Comparison of ENCODE assay signal across 16 cellular contexts in genomic region chr7:91230100-91230499, GRCh38. TPM values are rescaled to one million over a fixed set of nuclear protein-coding genes. Genes with fewer than 3 reads are reported as not detected.
DNase-seq lines count a peak whose midpoint lies in the region; ATAC-seq and TF ChIP-seq lines count a peak whose summit lies in the region.
"Had no signal": no experiment of that assay in that cellular context is flagged by ENCODE, and none has a peak within 500 bp of the region (broad histone marks: within the 10 kb centered on the region; RNA-seq: fewer than 3 reads in every experiment).

No MANE protein-coding gene starts in this region.

- H3K27me3 ChIP-seq in SK-N-SH (ENCODE audit: insufficient read depth) (no peaks in the 10 kb centered on the region), IMR-90 (ENCODE audit: control insufficient read depth, insufficient read depth, low read length) (no peaks in the 10 kb centered on the region), lung (ENCODE audit: control insufficient read depth, insufficient read depth) (no peaks in the 10 kb centered on the region)
- H3K27me3 ChIP-seq: BLaER1 treated with 17β-estradiol and CSF1 and Interleukin-3, amounts not matched to agents 10 nM and 100 nM had no signal

- TF ChIP-seq CTCF in SK-N-SH (IDR thresholded peaks at IDR 0.05), result no peak
- no peak for TF ChIP-seq CTCF in IMR-90 (conservative IDR thresholded peaks at IDR 0.05; ENCODE audit: low read depth, low read length)
- TF ChIP-seq CTCF in lung (IDR thresholded peaks at IDR 0.05; ENCODE audit: control extremely low read depth, extremely low read depth), result no peak

- peak overlapping the region; percentile 37; the same call in 1 of the 2 replicates for H2BK20ac ChIP-seq in IMR-90 (ENCODE audit: low read depth, low read length)

- H3K18ac ChIP-seq in IMR-90 (ENCODE audit: low read depth, low read length), result no peak overlapping the region

- peaks cover 3 to 21% of the 10 kb centered on the region in 2 experiments; a peak in 2 of 4 replicates for H3K4me1 ChIP-seq in SK-N-SH (ENCODE audit: control insufficient read depth in 1 of 2, insufficient read depth in 2 of 2, low read depth in 1 of 2, low read length in 1 of 2)
- H3K4me1 ChIP-seq in IMR-90 (ENCODE audit: control insufficient read depth, insufficient read depth, low read length), result peaks cover 8% of the 10 kb centered on the region
- peaks cover 0 to 3% of the 10 kb centered on the region in 2 donors for H3K4me1 ChIP-seq in lung (ENCODE audit: control insufficient read depth in 2 of 2, insufficient read depth in 2 of 2, low read length in 2 of 2)
- H3K4me1 ChIP-seq: A549; BLaER1 treated with 17β-estradiol and CSF1 and Interleukin-3, amounts not matched to agents 10 nM and 100 nM; Caco-2 had no signal

- in situ Hi-C loops in IMR-90 (cut with MboI; ENCODE audit: low sequenced_read_pairs), result no loop called here

- no peak overlapping the region for H2BK15ac ChIP-seq in IMR-90 (ENCODE audit: low read depth, low read length)

- H2AK9ac ChIP-seq in IMR-90 (replicated peaks; ENCODE audit: low read depth, low read length, poor library complexity), result no peak overlapping the region

- H3K79me2 ChIP-seq in SK-N-SH (ENCODE audit: insufficient read depth), result no peaks in the 10 kb centered on the region

- intact Hi-C loops in IMR-90 (cut with micrococcal nuclease), result no loop called here

- no TSS peak for BruUV-seq in IMR-90 (replicated peaks; lab: Mats Ljungman, UMichigan)

- no peak overlapping the region for H4K8ac ChIP-seq in IMR-90 (ENCODE audit: low read depth in 2 of 2, low read length in 2 of 2)

- H4K20me1 ChIP-seq in SK-N-SH (ENCODE audit: insufficient read depth) (no peaks in the 10 kb centered on the region), IMR-90 (ENCODE audit: insufficient read depth, low read length) (no peaks in the 10 kb centered on the region; the same call in 1 of the 2 replicates)
- H4K20me1 ChIP-seq: BLaER1 treated with 17β-estradiol and CSF1 and Interleukin-3, amounts not matched to agents 10 nM and 100 nM had no signal

- TF ChIP-seq RAD21 in SK-N-SH (IDR thresholded peaks at IDR 0.05; ENCODE audit: low read length) (no peak), IMR-90 (IDR thresholded peaks at IDR 0.05; ENCODE audit: low read length) (no peak)

- no peak overlapping the region for H2BK120ac ChIP-seq in IMR-90 (ENCODE audit: low read depth, low read length)

- no peak overlapping the region for H3K23ac ChIP-seq in IMR-90 (ENCODE audit: low read depth, low read length)

- ATAC-seq in SK-N-SH treated with all-trans-retinoic acid at 6 μM for 48 hours, result no peak
- ATAC-seq in IMR-90 (ENCODE audit: low read depth), result no peak
- ATAC-seq in lung (ENCODE audit: insufficient read depth, low FRiP score), result peak; percentile 11
- ATAC-seq in GM21576 (IDR thresholded peaks at IDR 0.05; ENCODE audit: unreplicated experiment), result no peak
- ATAC-seq: A549; CD8-positive, alpha-beta T cell had no signal

- no peak overlapping the region for H3K4me3 ChIP-seq in SK-N-SH (ENCODE audit: low read depth in 2 of 2, low read length in 1 of 2)
- no peak overlapping the region for H3K4me3 ChIP-seq in IMR-90 (ENCODE audit: insufficient read depth, low read depth, low read length)
- no peak overlapping the region for H3K4me3 ChIP-seq in lung
- H3K4me3 ChIP-seq: A549; BLaER1 treated with 17β-estradiol and CSF1 and Interleukin-3, amounts not matched to agents 10 nM and 100 nM had no signal

- no peak overlapping the region for H3K4ac ChIP-seq in IMR-90 (ENCODE audit: low read depth, low read length)

- H3K56ac ChIP-seq in IMR-90 (ENCODE audit: extremely low read depth, insufficient read depth, low read length), result no peak overlapping the region

- TF ChIP-seq EP300 in SK-N-SH (IDR thresholded peaks at IDR 0.05; ENCODE audit: borderline replicate concordance in 1 of 2, low read depth in 1 of 2, low read length in 1 of 2), result no peak

- TF ChIP-seq POLR2A in IMR-90 (IDR thresholded peaks at IDR 0.05; ENCODE audit: low read depth, low read length), result no peak

- H4K91ac ChIP-seq in IMR-90 (ENCODE audit: insufficient read depth, low read depth, low read length), result no peak overlapping the region

- no peak overlapping the region for H4K5ac ChIP-seq in IMR-90 (ENCODE audit: low read depth, low read length)

- 62% methylated on average over 2 of the region's 2 CpGs for WGBS in SK-N-SH (ENCODE audit: low lambda C conversion rate)
- no CpG with 5 or more reads among the region's 2 CpGs for WGBS in IMR-90 (ENCODE audit: extremely low coverage in 2 of 2, insufficient read length in 1 of 2), 2 experiments
- 81 to 84% methylated on average over 2 of the region's 2 CpGs for whole genome bisulfite sequencing in lung, 2 donors

- H3K14ac ChIP-seq in IMR-90 (replicated peaks; ENCODE audit: low read depth, low read length), result no peak overlapping the region

- H3K36me3 ChIP-seq in SK-N-SH (replicated peaks in 1 of 2; ENCODE audit: control insufficient read depth in 1 of 2, insufficient read depth in 2 of 2, low read length in 1 of 2), result no peaks in the 10 kb centered on the region
- H3K36me3 ChIP-seq in IMR-90 (ENCODE audit: control insufficient read depth, insufficient read depth, low read length), result no peaks in the 10 kb centered on the region
- H3K36me3 ChIP-seq in lung (ENCODE audit: control insufficient read depth in 2 of 2, insufficient read depth in 2 of 2, low read length in 2 of 2), result no peaks in the 10 kb centered on the region
- H3K36me3 ChIP-seq: BLaER1 treated with 17β-estradiol and CSF1 and Interleukin-3, amounts not matched to agents 10 nM and 100 nM had no signal

- H3K9me2 ChIP-seq in SK-N-SH, result no peaks in the 10 kb centered on the region

- CTCF ChIA-PET in SK-N-SH (lab: Yijun Ruan, JAX) (interaction anchor here (1.1 to 1.7 kb wide), 2 partner anchors 28 to 650 kb away, joined by 3 read pairs; partner anchors contain the start of gene MTERF1), IMR-90 (lab: Yijun Ruan, JAX) (no interaction called here)

- dilution Hi-C loops in IMR-90 (cut with HindIII; ENCODE audit: low sequenced_read_pairs, unreplicated experiment), result no loop called here

- H3K9me3 ChIP-seq in SK-N-SH (no peaks in the 10 kb centered on the region), IMR-90 (ENCODE audit: control insufficient read depth, insufficient read depth, low read length) (peaks cover 4% of the 10 kb centered on the region; the same call in 1 of the 2 replicates), lung (ENCODE audit: control insufficient read depth in 2 of 2, insufficient read depth in 1 of 2, low read length in 1 of 2) (peaks cover 0 to 1% of the 10 kb centered on the region in 2 donors)
- H3K9me3 ChIP-seq: A549; BLaER1 treated with 17β-estradiol and CSF1 and Interleukin-3, amounts not matched to agents 10 nM and 100 nM; Caco-2 had no signal

- POLR2A ChIA-PET in SK-N-SH (lab: Yijun Ruan, JAX), result no interaction called here
- POLR2A ChIA-PET in IMR-90 (lab: Charles Lee; ENCODE audit: unreplicated experiment), result no interaction called here

- no peaks in the 10 kb centered on the region for H3K79me1 ChIP-seq in IMR-90 (ENCODE audit: low read depth in 1 of 2, low read length in 2 of 2)

- H3K27ac ChIP-seq in SK-N-SH (ENCODE audit: low read depth in 2 of 2, low read length in 1 of 2), result no peak overlapping the region
- H3K27ac ChIP-seq in IMR-90 (ENCODE audit: insufficient read depth, low read length), result no peak overlapping the region
- no peak overlapping the region for H3K27ac ChIP-seq in lung (ENCODE audit: low read depth in 1 of 2, low read length in 1 of 2)
- H3K27ac ChIP-seq: 22Rv1; A549; BLaER1 treated with 17β-estradiol and CSF1 and Interleukin-3, amounts not matched to agents 10 nM and 100 nM; C4-2B had no signal

- no peak for DNase-seq in SK-N-SH
- no peak for DNase-seq in IMR-90
- no peak for DNase-seq in lung (ENCODE audit: low spot score)
- DNase-seq: AML-193; Caco-2; Calu3; CD4-positive, alpha-beta T cell; CD8-positive, alpha-beta T cell; DMS79 treated with DMSO at 0.1 percent for 48 hours; GF-D8 had no signal

- H2AK5ac ChIP-seq in IMR-90 (ENCODE audit: low read depth, low read length), result no peak overlapping the region; the same call in 1 of the 2 replicates

- H2AFZ ChIP-seq in SK-N-SH (ENCODE audit: low read depth), result no peak overlapping the region
- no peak overlapping the region for H2AFZ ChIP-seq in IMR-90 (replicated peaks; ENCODE audit: low read length, poor library complexity)

- H3K4me2 ChIP-seq in SK-N-SH (no peak overlapping the region), IMR-90 (ENCODE audit: low read depth, low read length) (no peak overlapping the region)
- H3K4me2 ChIP-seq: A549; BLaER1 treated with 17β-estradiol and CSF1 and Interleukin-3, amounts not matched to agents 10 nM and 100 nM had no signal

- H3K9ac ChIP-seq in SK-N-SH, result no peak overlapping the region
- H3K9ac ChIP-seq in IMR-90 (ENCODE audit: low read depth, low read length), result no peak overlapping the region
- H3K9ac ChIP-seq: BLaER1 treated with 17β-estradiol and CSF1 and Interleukin-3, amounts not matched to agents 10 nM and 100 nM had no signal

- H2BK5ac ChIP-seq in IMR-90 (ENCODE audit: low read depth, low read length, poor library complexity, severe bottlenecking), result no peak overlapping the region

- peaks cover 3% of the 10 kb centered on the region; the same call in 1 of the 2 replicates for H3K9me1 ChIP-seq in IMR-90 (ENCODE audit: insufficient read depth, low read length)

- peaks cover 4% of the 10 kb centered on the region for H3F3A ChIP-seq in SK-N-SH (replicated peaks; ENCODE audit: insufficient read depth)

TF ChIP-seq in SK-N-SH treated with all-trans-retinoic acid at 6 μM for 48 hours, 23 proteins besides CTCF, POLR2A, EP300 and RAD21:
- TF ChIP-seq RARB (CRISPR knock-in tag; IDR thresholded peaks at IDR 0.05) (no peak), BACH2 (CRISPR knock-in tag; IDR thresholded peaks at IDR 0.05; ENCODE audit: borderline replicate concordance) (0 out of 2 replicates have a peak, but pooled peaks have one; percentile 33)

TF ChIP-seq in SK-N-SH, 30 proteins besides CTCF, POLR2A, EP300 and RAD21 (continues in another document):
- TF ChIP-seq GABPA (IDR thresholded peaks at IDR 0.05; ENCODE audit: low read depth), result no peak

TF ChIP-seq in IMR-90, 13 proteins besides CTCF, POLR2A, EP300 and RAD21 (continues in another document):
- no peak for TF ChIP-seq USF2 (IDR thresholded peaks at IDR 0.05; ENCODE audit: low read depth, low read length)

RNA-seq across cellular contexts. Expression of gene FZD1, which starts 34.1 kb away (rescaled TPM):
- polyA plus RNA-seq in SK-N-SH (2012; rRNA removed), result 3.3 and 3.8 TPM in 2 replicates
- 2.3 and 3.5 TPM in 2 replicates for polyA plus RNA-seq in SK-N-SH (2012; cell fraction: cytosol; rRNA removed)
- polyA plus RNA-seq in SK-N-SH (2012; cell fraction: nucleus; rRNA removed), result 1.8 and 2.4 TPM in 2 replicates
- 3.6 and 4.4 TPM in 2 replicates for total RNA-seq in IMR-90 (2012; rRNA removed)
- polyA plus RNA-seq in IMR-90 (2012; rRNA removed), result 6.5 and 6.8 TPM in 2 replicates
- 3.0 and 9.1 TPM in 2 replicates for polyA plus RNA-seq in IMR-90 (2012; cell fraction: cytosol; rRNA removed)
- polyA plus RNA-seq in IMR-90 (2012; cell fraction: nucleus; rRNA removed; ENCODE audit: low replicate concordance), result 1.8 and 3.0 TPM in 2 replicates
- 10 to 100 TPM; 17.2 to 55.8 TPM for total RNA-seq in lung
- 1 to 10 TPM; 4.1 to 6.2 TPM for polyA plus RNA-seq in lung
- total RNA-seq: CD8-positive, alpha-beta T cell had no signal
